9 cellular contexts compared by ENCODE assay signal in genomic region chr1:175188936-175189335, GRCh38. TPM values are rescaled to one million over a fixed set of nuclear protein-coding genes. Genes with fewer than 3 reads are reported as not detected.
DNase-seq lines count a peak whose midpoint lies in the region; ATAC-seq and TF ChIP-seq lines count a peak whose summit lies in the region.
"Had no signal": no experiment of that assay in that cellular context is flagged by ENCODE, and none has a peak within 500 bp of the region (broad histone marks: within the 10 kb centered on the region; RNA-seq: fewer than 3 reads in every experiment).

No MANE protein-coding gene starts in this region.

- H3K27ac ChIP-seq in liver (ENCODE audit: low read depth in 1 of 2, low read length in 2 of 2) (peak overlapping the region; percentile 17 to 24), right lobe of liver (peak overlapping the region in 1 of 3 donors; percentile 7)
- H3K27ac ChIP-seq: VCaP had no signal

- WGBS in liver: 68% methylated on average over 2 of the region's 2 CpGs
- 60% methylated on average over 2 of the region's 2 CpGs for WGBS in right lobe of liver (ENCODE audit: insufficient coverage, low coverage, low lambda C conversion rate, missing lambda C conversion rate)

- TF ChIP-seq CTCF in liver (IDR thresholded peaks at IDR 0.05; ENCODE audit: low read depth, low read length, missing input control) (no peak), right lobe of liver (IDR thresholded peaks at IDR 0.05) (no peak), mucosa of descending colon (IDR thresholded peaks at IDR 0.05) (no peak)

- H3K27me3 ChIP-seq in liver (ENCODE audit: control insufficient read depth in 4 of 4, insufficient read depth in 4 of 4, low read length in 3 of 4): no peaks in the 10 kb centered on the region
- H3K27me3 ChIP-seq in right lobe of liver: no peaks in the 10 kb centered on the region

- intact Hi-C loops in right lobe of liver (cut with DNase I): no loop called here
- intact Hi-C loops in mucosa of descending colon (cut with DNase I, micrococcal nuclease): no loop called here

- TF ChIP-seq RAD21 in liver (IDR thresholded peaks at IDR 0.05): no peak

- H3K36me3 ChIP-seq in liver (ENCODE audit: control insufficient read depth in 4 of 4, insufficient read depth in 3 of 4, low read depth in 1 of 4, low read length in 3 of 4) (peaks cover 0 to 2% (median 0%) of the 10 kb centered on the region in 4 donors), right lobe of liver (no peaks in the 10 kb centered on the region), mucosa of descending colon (ENCODE audit: low read depth) (no peaks in the 10 kb centered on the region)

- ATAC-seq in right lobe of liver (no peak), HG03439 (IDR thresholded peaks at IDR 0.05; ENCODE audit: unreplicated experiment) (peak; percentile 55), mucosa of descending colon (peak; percentile 39)

- no peak for DNase-seq in right lobe of liver
- DNase-seq in activated CD4-positive, alpha-beta T cell treated with anti-CD3 and anti-CD28 coated beads for 48 hours: peak; percentile 71
- peak in 1 of 3 donors; percentile 57 for DNase-seq in mucosa of descending colon
- no peak for DNase-seq in SW480 (ENCODE audit: low spot score)
- DNase-seq in HCEC 1CT: no peak
- DNase-seq in NCI-H82 treated with DMSO at 0.1 percent for 48 hours (lab: John Stamatoyannopoulos, UW; ENCODE audit: unreplicated experiment): no peak

- peak overlapping the region in 1 of 2 donors; percentile 42 for H3K9ac ChIP-seq in liver (ENCODE audit: low read depth in 1 of 2, low read length in 2 of 2)

- no peak overlapping the region for H3K4me3 ChIP-seq in liver (ENCODE audit: low read depth in 1 of 3, low read length in 3 of 3)
- no peak overlapping the region for H3K4me3 ChIP-seq in right lobe of liver
- no peak overlapping the region for H3K4me3 ChIP-seq in mucosa of descending colon

- H3K9me3 ChIP-seq in liver (ENCODE audit: control insufficient read depth in 4 of 4, low read length in 3 of 4): no peaks in the 10 kb centered on the region
- H3K9me3 ChIP-seq in right lobe of liver: no peaks in the 10 kb centered on the region
- no peaks in the 10 kb centered on the region for H3K9me3 ChIP-seq in mucosa of descending colon

- H3K4me1 ChIP-seq in liver (ENCODE audit: control insufficient read depth in 4 of 4, insufficient read depth in 4 of 4, low read length in 3 of 4) (peaks cover 0 to 38% (median 24%) of the 10 kb centered on the region in 4 donors), right lobe of liver (peaks cover 0 to 11% (median 4%) of the 10 kb centered on the region in 4 donors), mucosa of descending colon (ENCODE audit: low read depth) (peaks cover 11% of the 10 kb centered on the region)

- no peak for TF ChIP-seq POLR2A in right lobe of liver (IDR thresholded peaks at IDR 0.05)

TF ChIP-seq in liver, 16 proteins besides CTCF, POLR2A, EP300 and RAD21:
- no peak for TF ChIP-seq EGR1 (IDR thresholded peaks at IDR 0.05; ENCODE audit: low read depth in 2 of 2)

RNA-seq across cellular contexts. Expression of gene KIAA0040, which starts 3.6 kb away (rescaled TPM):
- total RNA-seq in liver (10 to 100 TPM in 1 of 2 donors, 1 to 10 TPM in 1; 5.7 to 12.0 TPM), right lobe of liver (10 to 100 TPM in 1 of 6 experiments, 1 to 10 TPM in 5; 4.6 to 13.5 (median 5.3) TPM), mucosa of descending colon (10 to 100 TPM; 13.3 to 18.8 (median 13.3) TPM)
- polyA plus RNA-seq in liver: 1 to 10 TPM; 4.6 to 5.8 TPM

Comparison
In these comparisons a context has a peak if more than half of its experiments do, and no peak if none do; other contexts are left out.
1. ATAC-seq: peak in HG03439 (single experiment) and mucosa of descending colon (single experiment); none in right lobe of liver (0 of 4).